ENCODE assay signal across 9 cellular contexts in genomic region chr1:20060791-20061190, GRCh38. TPM values are rescaled to one million over a fixed set of nuclear protein-coding genes. Genes with fewer than 3 reads are reported as not detected.
"Had no signal": no experiment of that assay in that cellular context is flagged by ENCODE, and none has a peak within 500 bp of the region (broad histone marks: within the 10 kb centered on the region; RNA-seq: fewer than 3 reads in every experiment).

No MANE protein-coding gene starts in this region.

RNA-seq across cellular contexts. Expression of gene PLA2G5, which starts 9.2 kb away (rescaled TPM):
- total RNA-seq: LHCN-M2, MCF 10A, NCI-H460, OCI-LY7, PC-9, RPMI7951, SK-MEL-5 had no signal

RNA-seq across cellular contexts. Expression of gene PLA2G2D, which starts 58.5 kb away (rescaled TPM):
- total RNA-seq: LHCN-M2, MCF 10A, NCI-H460, OCI-LY7, PC-9, Right ventricle myocardium inferior, RPMI7951, SJCRH30, SK-MEL-5 had no signal
